1 cellular context compared by ENCODE assay signal in genomic region chr17:74631468-74632195, GRCh38.
TF ChIP-seq lines count a peak whose summit lies in the region.

No MANE protein-coding gene starts in this region.

TF ChIP-seq in H1, 55 proteins besides CTCF, POLR2A, EP300 and RAD21 (continued from another document):
- no peak for TF ChIP-seq RXRA (IDR thresholded peaks at IDR 0.05; ENCODE audit: insufficient read depth, low read depth, low read length)
- TF ChIP-seq BRCA1 (IDR thresholded peaks at IDR 0.05; ENCODE audit: low read depth, low read length): no peak
- no peak for TF ChIP-seq RBBP5 (IDR thresholded peaks at IDR 0.05; ENCODE audit: borderline replicate concordance, low read depth, low read length)
- TF ChIP-seq TAF1 (IDR thresholded peaks at IDR 0.05; ENCODE audit: low read depth, low read length): no peak
- TF ChIP-seq JUND (IDR thresholded peaks at IDR 0.05; ENCODE audit: low read length): no peak
- no peak for TF ChIP-seq SIRT6 (IDR thresholded peaks at IDR 0.05; ENCODE audit: low read length)
- TF ChIP-seq CHD7 (IDR thresholded peaks at IDR 0.05; ENCODE audit: insufficient replicate concordance, low read length): no peak
- no peak for TF ChIP-seq SP4 (IDR thresholded peaks at IDR 0.05; ENCODE audit: low read length)
- TF ChIP-seq ZNF274 (IDR thresholded peaks at IDR 0.05; ENCODE audit: borderline replicate concordance, extremely low read depth, low read length): no peak
- no peak for TF ChIP-seq MAFK (IDR thresholded peaks at IDR 0.05; ENCODE audit: low read depth, low read length)
- no peak for TF ChIP-seq KDM4A (IDR thresholded peaks at IDR 0.05; ENCODE audit: low read depth, low read length, severe bottlenecking)
